In genomic region chr5:181189962-181190710, GRCh38 we compare ENCODE assay signal across 9 cellular contexts. TPM values are rescaled to one million over a fixed set of nuclear protein-coding genes. Genes with fewer than 3 reads are reported as not detected.
A peak's percentile ranks its signal among the peaks of the same experiment; 100 is the strongest.
DNase-seq lines count a peak whose midpoint lies in the region; ATAC-seq and TF ChIP-seq lines count a peak whose summit lies in the region.
"Had no signal": no experiment of that assay in that cellular context is flagged by ENCODE, and none has a peak within 500 bp of the region (broad histone marks: within the 10 kb centered on the region; RNA-seq: fewer than 3 reads in every experiment).

No MANE protein-coding gene starts in this region.

- H3K4me2 ChIP-seq in PC-9: peak overlapping the region; percentile 97

- H3K27me3 Mint-ChIP-seq in CD4-positive, alpha-beta memory T cell: peaks cover 5 to 19% of the 10 kb centered on the region in 2 donors

- peak in 3 of 5 donors; percentile 41 to 63 (median 46) for DNase-seq in CD4-positive, alpha-beta memory T cell
- peak in 1 of 2 experiments; percentile 23 for DNase-seq in PC-9
- DNase-seq in central memory CD4-positive, alpha-beta T cell: peak; percentile 39
- no peak for DNase-seq in iPS-NIHi7 (ENCODE audit: extremely low spot score)
- no peak for DNase-seq in SIG-M5 treated with dmso at 0.1 percent for 504 hours (lab: John Stamatoyannopoulos, UW; ENCODE audit: unreplicated experiment)

- POLR2A ChIA-PET in CD4-positive, alpha-beta memory T cell (lab: Charles Lee; ENCODE audit: partially characterized antibody): interaction anchor here (0.6 to 12.9 kb wide), 22 partner anchors 8 to 1567 kb away, joined by 3 to 412 read pairs (median 6); partner anchors contain the start of genes HNRNPH1, RACK1, TRIM41 and TRIM52
- POLR2A ChIA-PET in PC-9 (lab: Charles Lee; ENCODE audit: unreplicated experiment): interaction anchor here (0.6 to 1.0 kb wide), 2 partner anchors 17 to 52 kb away, joined by 3 to 5 read pairs; no protein-coding TSS in a partner anchor

- H3K4me3 Mint-ChIP-seq in CD4-positive, alpha-beta memory T cell: peak overlapping the region; percentile 96 to 99 (median 98)

- no TSS peak for BruUV-seq in PC-9 (replicated peaks; lab: Mats Ljungman, UMichigan)

- peaks cover 16 to 78% (median 36%) of the 10 kb centered on the region in 4 donors for H3K4me1 Mint-ChIP-seq in CD4-positive, alpha-beta memory T cell

- H3K4me3 ChIP-seq in CD4-positive, alpha-beta memory T cell (ENCODE audit: low read length in 2 of 2): peak overlapping the region; percentile 87 to 97
- H3K4me3 ChIP-seq in PC-9 (peak overlapping the region; percentile 98), muscle layer of duodenum (ENCODE audit: low read depth in 1 of 2, low read length in 2 of 2) (peak overlapping the region; percentile 96 to 99)

- no peaks in the 10 kb centered on the region for H3K27me3 ChIP-seq in CD4-positive, alpha-beta memory T cell (ENCODE audit: insufficient read depth, low read length)
- H3K27me3 ChIP-seq in PC-9 (ENCODE audit: insufficient read depth, low read depth) (no peaks in the 10 kb centered on the region), muscle layer of duodenum (ENCODE audit: low read depth, low read length) (no peaks in the 10 kb centered on the region)

- H3K9me3 Mint-ChIP-seq in CD4-positive, alpha-beta memory T cell: peaks cover 0 to 39% (median 7%) of the 10 kb centered on the region in 8 donors

- H2AFZ ChIP-seq in PC-9: peak overlapping the region; percentile 91

- no peaks in the 10 kb centered on the region for H3K36me3 ChIP-seq in CD4-positive, alpha-beta memory T cell (ENCODE audit: insufficient read depth, low read length)
- no peaks in the 10 kb centered on the region for H3K36me3 ChIP-seq in PC-9 (ENCODE audit: low read depth)
- no peaks in the 10 kb centered on the region for H3K36me3 ChIP-seq in muscle layer of duodenum (ENCODE audit: control insufficient read depth in 1 of 2, insufficient read depth in 2 of 2, low read length in 2 of 2)

- H3K9me2 ChIP-seq in PC-9 (ENCODE audit: insufficient read depth): no peaks in the 10 kb centered on the region

- CTCF ChIA-PET in CD4-positive, alpha-beta memory T cell (lab: Charles Lee; ENCODE audit: partially characterized antibody): interaction anchor here (0.7 to 6.6 kb wide), 14 partner anchors 9 to 71 kb away, joined by 3 to 100 read pairs (median 6); partner anchors contain the start of genes RACK1, TRIM41, TRIM52 and TRIM7
- CTCF ChIA-PET in PC-9 (lab: Charles Lee): interaction anchor here (0.6 kb wide), 1 partner anchor 66 kb away, joined by 11 read pairs; no protein-coding TSS in a partner anchor

- no peak for TF ChIP-seq CTCF in PC-9 (conservative IDR thresholded peaks at IDR 0.05)

- no peaks in the 10 kb centered on the region for H3K9me3 ChIP-seq in CD4-positive, alpha-beta memory T cell (ENCODE audit: control insufficient read depth in 1 of 2, low read length in 2 of 2)
- no peaks in the 10 kb centered on the region for H3K9me3 ChIP-seq in PC-9 (ENCODE audit: insufficient read depth, low read depth)
- H3K9me3 ChIP-seq in muscle layer of duodenum (ENCODE audit: control insufficient read depth in 1 of 2, low read length in 2 of 2): no peaks in the 10 kb centered on the region

- H3K27ac ChIP-seq in CD4-positive, alpha-beta memory T cell (ENCODE audit: low read depth, low read length): peak overlapping the region; percentile 79
- H3K27ac ChIP-seq in PC-9: no peak overlapping the region
- H3K27ac ChIP-seq in muscle layer of duodenum (ENCODE audit: low read length): no peak overlapping the region

- peaks cover 17% of the 10 kb centered on the region for H3K4me1 ChIP-seq in CD4-positive, alpha-beta memory T cell (ENCODE audit: insufficient read depth, low read length)
- H3K4me1 ChIP-seq in PC-9 (replicated peaks; ENCODE audit: insufficient read depth) (peaks cover 27% of the 10 kb centered on the region; the same call in 1 of the 2 replicates), muscle layer of duodenum (ENCODE audit: control insufficient read depth in 1 of 2, insufficient read depth in 2 of 2, low read length in 2 of 2) (peaks cover 0 to 11% of the 10 kb centered on the region in 2 donors)

- peaks cover 0 to 42% of the 10 kb centered on the region in 2 donors for H3K36me3 Mint-ChIP-seq in CD4-positive, alpha-beta memory T cell

- H3K79me2 ChIP-seq in PC-9 (ENCODE audit: low read depth): no peaks in the 10 kb centered on the region

- H3K27ac Mint-ChIP-seq in CD4-positive, alpha-beta memory T cell: peak overlapping the region; percentile 91 to 100 (median 97)

- ATAC-seq in HG02588 (IDR thresholded peaks at IDR 0.05; ENCODE audit: unreplicated experiment): no peak
- no peak for ATAC-seq in GM21526 (IDR thresholded peaks at IDR 0.05; ENCODE audit: low FRiP score, unreplicated experiment)

- intact Hi-C loops in CD4-positive, alpha-beta memory T cell (cut with micrococcal nuclease): loop anchor here (1.0 to 10.0 kb wide), 2 partner anchors 71 to 385 kb away; partner anchors contain the start of genes MGAT1 and TRIM52
- intact Hi-C loops in PC-9 (cut with micrococcal nuclease; ENCODE audit: unreplicated experiment): loop anchor here (2.0 to 5.0 kb wide), 3 partner anchors 329 to 1458 kb away; partner anchors contain the start of genes MAML1 and ZFP62

- peaks cover 36% of the 10 kb centered on the region for H3F3A ChIP-seq in PC-9 (ENCODE audit: insufficient read depth, low read depth)

- H4K20me1 ChIP-seq in PC-9 (ENCODE audit: insufficient read depth): no peaks in the 10 kb centered on the region

RNA-seq across cellular contexts. Expression of gene TRIM7, which starts 14.9 kb away (rescaled TPM):
- 1 to 10 TPM; 3.3 to 4.2 TPM for total RNA-seq in CD4-positive, alpha-beta memory T cell
- under 1 TPM; 0.63 to 0.69 TPM for polyA plus RNA-seq in CD4-positive, alpha-beta memory T cell
- total RNA-seq in PC-9 (2021): 9.2 and 10.4 TPM in 2 replicates

RNA-seq across cellular contexts. Expression of gene TRIM41, which starts 32.9 kb away (rescaled TPM):
- total RNA-seq in CD4-positive, alpha-beta memory T cell: 10 to 100 TPM; 39.9 to 40.7 TPM
- 1 to 10 TPM; 1.7 to 2.0 TPM for polyA plus RNA-seq in CD4-positive, alpha-beta memory T cell
- total RNA-seq in PC-9 (2021): 57.6 and 66.0 TPM in 2 replicates

RNA-seq across cellular contexts. Expression of gene OR2V2, which starts 42.8 kb away (rescaled TPM):
- not detected for total RNA-seq in CD4-positive, alpha-beta memory T cell
- polyA plus RNA-seq in CD4-positive, alpha-beta memory T cell: not detected
- total RNA-seq in PC-9 (2021): not detected in 2 replicates
- total RNA-seq: renal cortical epithelial cell had no signal

RNA-seq across cellular contexts. Expression of gene RACK1, which starts 53.6 kb away (rescaled TPM):
- total RNA-seq in CD4-positive, alpha-beta memory T cell: 1,000 to 10,000 TPM; 1,956 to 2,001 TPM
- 1,000 to 10,000 TPM; 2,065 to 2,145 TPM for polyA plus RNA-seq in CD4-positive, alpha-beta memory T cell
- total RNA-seq in PC-9 (2021): 2,373 and 2,766 TPM in 2 replicates

RNA-seq across cellular contexts. Expression of gene OR2V1, which starts 59.2 kb away (rescaled TPM):
- total RNA-seq in CD4-positive, alpha-beta memory T cell: not detected
- not detected for polyA plus RNA-seq in CD4-positive, alpha-beta memory T cell
- not detected in 2 replicates for total RNA-seq in PC-9 (2021)
- total RNA-seq: renal cortical epithelial cell had no signal

Comparison
In these comparisons a context has a peak if more than half of its experiments do, and no peak if none do; other contexts are left out.
1. DNase-seq: peak in CD4-positive, alpha-beta memory T cell (3 of 5) and central memory CD4-positive, alpha-beta T cell (single experiment); none in iPS-NIHi7 (single experiment) and SIG-M5 treated with dmso at 0.1 percent for 504 hours (single experiment).
2. Peak in every context shown above with its lines, with median percentiles within 50 percentile points of each other: H3K4me3 ChIP-seq.